29 cellular contexts compared by ENCODE assay signal in genomic region chr2:120515759-120516295, GRCh38.
"Had no signal": no experiment of that assay in that cellular context is flagged by ENCODE, and none has a peak within 500 bp of the region (broad histone marks: within the 10 kb centered on the region; RNA-seq: fewer than 3 reads in every experiment).

No MANE protein-coding gene starts in this region.

- H3K36me3 ChIP-seq: brain microvascular endothelial cell, esophagus muscularis mucosa, gastrocnemius medialis had no signal

- H3K27ac Mint-ChIP-seq: activated CD4-positive, alpha-beta memory T cell treated with anti-CD3 and anti-CD28 coated beads for 36 hours; activated CD4-positive, alpha-beta T cell treated with anti-CD3 and anti-CD28 coated beads for 36 hours; activated CD4-positive, alpha-beta T cell treated with anti-CD3 and anti-CD28 coated beads, Interleukin-2, amount 10 ng/mL, durations not matched to agents 24 days and 14 days; activated naive CD4-positive, alpha-beta T cell treated with anti-CD3 and anti-CD28 coated beads, Interleukin-2, amount 10 ng/mL, durations not matched to agents 7 days and 5 days; activated naive CD8-positive, alpha-beta T cell treated with anti-CD3 and anti-CD28 coated beads, Interleukin-2, amount 10 ng/mL, durations not matched to agents 7 days and 5 days; activated T-cell treated with anti-CD3 and anti-CD28 coated beads, Interleukin-2, amount 50 U/mL, for 24 hours had no signal

- FAIRE-seq: astrocyte, bronchial epithelial cell, colon had no signal

- ATAC-seq: activated CD4-positive, alpha-beta T cell treated with anti-CD3 and anti-CD28 coated beads for 36 hours; activated naive CD4-positive, alpha-beta T cell treated with anti-CD3 and anti-CD28 coated beads, Interleukin-2, amount 50 U/mL, for 72 hours; activated T-cell treated with anti-CD3 and anti-CD28 coated beads, Interleukin-2, amount 50 U/mL, for 72 hours; effector memory CD8-positive, alpha-beta T cell; foreskin keratinocyte; gastrocnemius medialis had no signal

- H3K4me3 Mint-ChIP-seq: activated CD4-positive, alpha-beta memory T cell treated with anti-CD3 and anti-CD28 coated beads for 36 hours; activated CD4-positive, alpha-beta T cell treated with anti-CD3 and anti-CD28 coated beads for 36 hours; activated CD4-positive, alpha-beta T cell treated with anti-CD3 and anti-CD28 coated beads, Interleukin-2, amount 10 ng/mL, durations not matched to agents 24 days and 14 days; activated naive CD4-positive, alpha-beta T cell treated with anti-CD3 and anti-CD28 coated beads, Interleukin-2, amount 10 ng/mL, durations not matched to agents 7 days and 5 days; activated naive CD8-positive, alpha-beta T cell treated with anti-CD3 and anti-CD28 coated beads, Interleukin-2, amount 10 ng/mL, durations not matched to agents 7 days and 5 days; activated T-cell treated with anti-CD3 and anti-CD28 coated beads, Interleukin-2, amount 50 U/mL, for 24 hours; activated T-cell treated with anti-CD3 and anti-CD28 coated beads, Interleukin-2, amount 50 U/mL, for 72 hours; central memory CD8-positive, alpha-beta T cell; effector memory CD8-positive, alpha-beta T cell had no signal

- H3K4me3 ChIP-seq: esophagus muscularis mucosa, gastrocnemius medialis had no signal

- H3K36me3 Mint-ChIP-seq: activated CD4-positive, alpha-beta memory T cell treated with anti-CD3 and anti-CD28 coated beads for 36 hours; activated naive CD4-positive, alpha-beta T cell treated with anti-CD3 and anti-CD28 coated beads, Interleukin-2, amount 10 ng/mL, durations not matched to agents 7 days and 5 days; activated naive CD4-positive, alpha-beta T cell treated with anti-CD3 and anti-CD28 coated beads, Interleukin-2, amount 50 U/mL, for 72 hours; activated naive CD8-positive, alpha-beta T cell treated with anti-CD3 and anti-CD28 coated beads, Interleukin-2, amount 10 ng/mL, durations not matched to agents 7 days and 5 days had no signal

- DNase-seq: activated CD4-positive, alpha-beta memory T cell treated with anti-CD3 and anti-CD28 coated beads for 36 hours; activated CD4-positive, alpha-beta T cell treated with anti-CD3 and anti-CD28 coated beads for 36 hours; activated CD4-positive, alpha-beta T cell treated with anti-CD3 and anti-CD28 coated beads, Interleukin-2, amount 10 ng/mL, durations not matched to agents 24 days and 14 days; activated CD4-positive, CD25-positive, alpha-beta regulatory T cell; activated CD4-positive, CD25-positive, alpha-beta regulatory T cell treated with anti-CD3 and anti-CD28 coated beads, Interleukin-2, amount 50 U/mL, for 72 hours; activated CD8-positive, alpha-beta memory T cell treated with anti-CD3 and anti-CD28 coated beads, Interleukin-2, amount 50 U/mL, for 48 hours; activated gamma-delta T cell; activated naive CD4-positive, alpha-beta T cell; activated naive CD4-positive, alpha-beta T cell treated with anti-CD3 and anti-CD28 coated beads, Interleukin-2, amount 10 ng/mL, durations not matched to agents 7 days and 5 days; activated T-cell treated with anti-CD3 and anti-CD28 coated beads for 4 hours; activated T-cell treated with anti-CD3 and anti-CD28 coated beads, Interleukin-2, amount 50 U/mL, for 24 hours; activated T-cell treated with anti-CD3 and anti-CD28 coated beads, Interleukin-2, amount 50 U/mL, for 72 hours; amniotic stem cell; anterior cingulate cortex; brain microvascular endothelial cell; cortex of kidney; effector CD4-positive, alpha-beta T cell; effector memory CD8-positive, alpha-beta T cell; erythroblast; foreskin keratinocyte; gastrocnemius medialis; T-helper 2 cell had no signal

- H3K4me1 Mint-ChIP-seq: activated CD4-positive, alpha-beta T cell treated with anti-CD3 and anti-CD28 coated beads for 36 hours; activated CD4-positive, alpha-beta T cell treated with anti-CD3 and anti-CD28 coated beads, Interleukin-2, amount 10 ng/mL, durations not matched to agents 24 days and 14 days; activated naive CD4-positive, alpha-beta T cell treated with anti-CD3 and anti-CD28 coated beads, Interleukin-2, amount 10 ng/mL, durations not matched to agents 7 days and 5 days; activated naive CD8-positive, alpha-beta T cell treated with anti-CD3 and anti-CD28 coated beads, Interleukin-2, amount 10 ng/mL, durations not matched to agents 7 days and 5 days had no signal

- H3K4me1 ChIP-seq: esophagus muscularis mucosa, foreskin keratinocyte had no signal

- H3K27ac ChIP-seq: brain microvascular endothelial cell, esophagus muscularis mucosa, foreskin keratinocyte, gastrocnemius medialis had no signal

- H3K9me3 ChIP-seq: esophagus muscularis mucosa, gastrocnemius medialis had no signal

- H3K9me3 Mint-ChIP-seq: activated CD4-positive, alpha-beta memory T cell treated with anti-CD3 and anti-CD28 coated beads for 36 hours; activated CD4-positive, alpha-beta T cell treated with anti-CD3 and anti-CD28 coated beads, Interleukin-2, amount 10 ng/mL, durations not matched to agents 24 days and 14 days; activated naive CD4-positive, alpha-beta T cell treated with anti-CD3 and anti-CD28 coated beads, Interleukin-2, amount 10 ng/mL, durations not matched to agents 7 days and 5 days; activated naive CD4-positive, alpha-beta T cell treated with anti-CD3 and anti-CD28 coated beads, Interleukin-2, amount 50 U/mL, for 72 hours; activated naive CD8-positive, alpha-beta T cell treated with anti-CD3 and anti-CD28 coated beads, Interleukin-2, amount 10 ng/mL, durations not matched to agents 7 days and 5 days; activated T-cell treated with anti-CD3 and anti-CD28 coated beads, Interleukin-2, amount 50 U/mL, for 24 hours; activated T-cell treated with anti-CD3 and anti-CD28 coated beads, Interleukin-2, amount 50 U/mL, for 72 hours; central memory CD8-positive, alpha-beta T cell; effector memory CD8-positive, alpha-beta T cell had no signal

- H3K27me3 ChIP-seq: gastrocnemius medialis had no signal
